Comparison of ENCODE assay signal across 9 cellular contexts in genomic region chrX:70479970-70480659, GRCh38.
DNase-seq lines count a peak whose midpoint lies in the region; TF ChIP-seq lines count a peak whose summit lies in the region.
"Had no signal": no experiment of that assay in that cellular context is flagged by ENCODE, and none has a peak within 500 bp of the region (broad histone marks: within the 10 kb centered on the region; RNA-seq: fewer than 3 reads in every experiment).

No MANE protein-coding gene starts in this region.

- H3K27me3 ChIP-seq in tibial artery: no peaks in the 10 kb centered on the region

- intact Hi-C loops in tibial artery (cut with DNase I; ENCODE audit: low total_unique reads): no loop called here

- H3K4me3 ChIP-seq in cardiac fibroblast (replicated peaks in 1 of 2; ENCODE audit: low read depth in 2 of 2, low read length in 2 of 2) (no peak overlapping the region), tibial artery (peak overlapping the region; percentile 36)

- peaks cover 0 to 59% (median 22%) of the 10 kb centered on the region in 4 donors for H3K4me1 ChIP-seq in tibial artery

- H3K27ac ChIP-seq in tibial artery: peak overlapping the region; percentile 79 to 80

- DNase-seq in NCI-H2196 (lab: John Stamatoyannopoulos, UW; ENCODE audit: unreplicated experiment) (peak; percentile 22), NCI-H2196 treated with DMSO at 0.1 percent for 48 hours (lab: John Stamatoyannopoulos, UW; ENCODE audit: unreplicated experiment) (no peak), cardiac fibroblast (ENCODE audit: low read depth in 2 of 2) (peak; percentile 23 to 35), iris pigment epithelial cell (ENCODE audit: low read depth) (peak; percentile 34), tibial artery (no peak), T-helper 1 cell (no peak), COLO829 (ENCODE audit: low spot score) (no peak), GDM1 (lab: John Stamatoyannopoulos, UW) (no peak)
- DNase-seq: stimulated activated naive CD4-positive, alpha-beta T cell treated with Interleukin-2 at 50 U/mL for 16 hours had no signal

- no peaks in the 10 kb centered on the region for H3K36me3 ChIP-seq in tibial artery

- H3K9me3 ChIP-seq in tibial artery: no peaks in the 10 kb centered on the region

- TF ChIP-seq CTCF in cardiac fibroblast (IDR thresholded peaks at IDR 0.05; ENCODE audit: low read depth, low read length) (no peak), tibial artery (IDR thresholded peaks at IDR 0.05) (no peak)

Comparison
In these comparisons a context has a peak if more than half of its experiments do, and no peak if none do; other contexts are left out.
1. DNase-seq: peak in NCI-H2196 (single experiment), cardiac fibroblast (2 of 2) and iris pigment epithelial cell (single experiment); none in NCI-H2196 treated with DMSO at 0.1 percent for 48 hours (single experiment), tibial artery (0 of 2), T-helper 1 cell (0 of 5), COLO829 (single experiment) and GDM1 (single experiment).
2. H3K4me3 ChIP-seq: peak in tibial artery (2 of 2); none in cardiac fibroblast (0 of 2).